In genomic region chr6:110271732-110272022, GRCh38 we compare ENCODE assay signal across 2 cellular contexts.
TF ChIP-seq lines count a peak whose summit lies in the region.

No MANE protein-coding gene starts in this region.

TF ChIP-seq in HepG2, 621 proteins besides CTCF, POLR2A, EP300 and RAD21:
- no peak for TF ChIP-seq HNRNPUL1 (IDR thresholded peaks at IDR 0.05; ENCODE audit: low read depth, low read length)
- TF ChIP-seq MAFK (conservative IDR thresholded peaks at IDR 0.05 in 1 of 2, IDR thresholded peaks at IDR 0.05 in 1 of 2; ENCODE audit: low read length in 2 of 2) = peak; percentile 96 to 98
- no peak for TF ChIP-seq NFYB (CRISPR knock-in tag; IDR thresholded peaks at IDR 0.05)
- peak; percentile 97 for TF ChIP-seq MAFF (IDR thresholded peaks at IDR 0.05; ENCODE audit: low read depth, low read length)
- no peak for TF ChIP-seq ZNF749 (CRISPR knock-in tag; IDR thresholded peaks at IDR 0.05; ENCODE audit: borderline replicate concordance)
- no peak for TF ChIP-seq ARNTL (CRISPR knock-in tag; IDR thresholded peaks at IDR 0.05)

TF ChIP-seq in H1, 55 proteins besides CTCF, POLR2A, EP300 and RAD21:
- no peak for TF ChIP-seq FOSL1 (IDR thresholded peaks at IDR 0.05; ENCODE audit: insufficient read depth, low read depth, low read length)
- TF ChIP-seq MAFK (IDR thresholded peaks at IDR 0.05; ENCODE audit: low read depth, low read length) = peak; percentile 82; the same call in 1 of the 2 replicates
- TF ChIP-seq YY1 (IDR thresholded peaks at IDR 0.05; ENCODE audit: low read depth, low read length) = no peak
- TF ChIP-seq HDAC2 (IDR thresholded peaks at IDR 0.05; ENCODE audit: borderline replicate concordance in 1 of 2, low read depth in 2 of 2, low read length in 2 of 2) = no peak
- TF ChIP-seq CBX8 (IDR thresholded peaks at IDR 0.05; ENCODE audit: borderline replicate concordance, low read depth, low read length) = no peak
- TF ChIP-seq MAX (IDR thresholded peaks at IDR 0.05) = no peak
- TF ChIP-seq GTF2F1 (IDR thresholded peaks at IDR 0.05; ENCODE audit: borderline replicate concordance, low read depth, low read length) = no peak
- TF ChIP-seq E2F6 (IDR thresholded peaks at IDR 0.05) = no peak
